In genomic region chr10:59108886-59109288, GRCh38 we compare ENCODE assay signal across 25 cellular contexts.
"Had no signal": no experiment of that assay in that cellular context is flagged by ENCODE, and none has a peak within 500 bp of the region (broad histone marks: within the 10 kb centered on the region; RNA-seq: fewer than 3 reads in every experiment).

No MANE protein-coding gene starts in this region.

- H3K9me3 Mint-ChIP-seq: type B pancreatic cell had no signal

- H3K27me3 ChIP-seq: ascending aorta, breast epithelium, heart left ventricle, testis had no signal

- H3K27ac Mint-ChIP-seq: immature natural killer cell; progenitor cell of endocrine pancreas; stimulated activated effector memory CD8-positive, alpha-beta T cell treated with anti-CD3 and anti-CD28 coated beads, Interleukin-12 subunit alpha, Interleukin-12 subunit beta, amount 100 ng/mL, for 72 hours; type B pancreatic cell had no signal

- H3K9me3 ChIP-seq: ascending aorta, breast epithelium, heart left ventricle, testis had no signal

- ATAC-seq: activated CD4-positive, CD25-positive, alpha-beta regulatory T cell treated with anti-CD3 and anti-CD28 coated beads, Interleukin-2, amount 50 U/mL, for 24 hours; heart left ventricle; right cardiac atrium; stimulated activated effector memory CD8-positive, alpha-beta T cell treated with anti-CD3 and anti-CD28 coated beads, Interleukin-12 subunit alpha, Interleukin-12 subunit beta, amount 100 ng/mL, for 72 hours had no signal

- H3K27me3 Mint-ChIP-seq: progenitor cell of endocrine pancreas, type B pancreatic cell had no signal

- H3K36me3 ChIP-seq: ascending aorta, breast epithelium, heart left ventricle had no signal

- DNase-seq: activated CD4-positive, alpha-beta T cell treated with anti-CD3 and anti-CD28 coated beads, Interleukin-2, amount 50 U/mL, for 1 hour; activated CD8-positive, alpha-beta memory T cell treated with anti-CD3 and anti-CD28 coated beads, Interleukin-2, amount 50 U/mL, for 4 hours; activated effector memory CD4-positive, alpha-beta T cell treated with anti-CD3 and anti-CD28 coated beads, Interleukin-2, amount 50 U/mL, for 16 hours; activated naive CD4-positive, alpha-beta T cell treated with anti-CD3 and anti-CD28 coated beads, Interleukin-2, amount 50 U/mL, for 16 hours; activated T-cell treated with anti-CD3 and anti-CD28 coated beads, Interleukin-2, amount 50 U/mL, for 48 hours; heart left ventricle; immature natural killer cell; mammary epithelial cell; midbrain; right cardiac atrium; stimulated activated CD4-positive, alpha-beta T cell treated with anti-CD3 and anti-CD28 coated beads, Interleukin-4, amount 100 ng/mL, for 24 hours; T-helper 1 cell; T-helper 9 cell; testis had no signal

- H3K36me3 Mint-ChIP-seq: immature natural killer cell; stimulated activated effector memory CD8-positive, alpha-beta T cell treated with anti-CD3 and anti-CD28 coated beads, Interleukin-12 subunit alpha, Interleukin-12 subunit beta, amount 100 ng/mL, for 72 hours; type B pancreatic cell had no signal

- FAIRE-seq: endometrium, frontal cortex had no signal

- H3K4me3 ChIP-seq: ascending aorta, breast epithelium, coronary artery, heart left ventricle, smooth muscle cell, testis had no signal

- H3K4me3 Mint-ChIP-seq: immature natural killer cell; neural crest cell; stimulated activated effector memory CD8-positive, alpha-beta T cell treated with anti-CD3 and anti-CD28 coated beads, Interleukin-12 subunit alpha, Interleukin-12 subunit beta, amount 100 ng/mL, for 72 hours; type B pancreatic cell had no signal

- H3K4me1 ChIP-seq: ascending aorta, breast epithelium, heart left ventricle, testis had no signal

- H3K27ac ChIP-seq: ascending aorta, breast epithelium, coronary artery, heart left ventricle, testis had no signal

- H3K4me1 Mint-ChIP-seq: immature natural killer cell; stimulated activated effector memory CD8-positive, alpha-beta T cell treated with anti-CD3 and anti-CD28 coated beads, Interleukin-12 subunit alpha, Interleukin-12 subunit beta, amount 100 ng/mL, for 72 hours had no signal
